Comparison of ENCODE assay signal across 25 cellular contexts in the genomic region with DNA sequence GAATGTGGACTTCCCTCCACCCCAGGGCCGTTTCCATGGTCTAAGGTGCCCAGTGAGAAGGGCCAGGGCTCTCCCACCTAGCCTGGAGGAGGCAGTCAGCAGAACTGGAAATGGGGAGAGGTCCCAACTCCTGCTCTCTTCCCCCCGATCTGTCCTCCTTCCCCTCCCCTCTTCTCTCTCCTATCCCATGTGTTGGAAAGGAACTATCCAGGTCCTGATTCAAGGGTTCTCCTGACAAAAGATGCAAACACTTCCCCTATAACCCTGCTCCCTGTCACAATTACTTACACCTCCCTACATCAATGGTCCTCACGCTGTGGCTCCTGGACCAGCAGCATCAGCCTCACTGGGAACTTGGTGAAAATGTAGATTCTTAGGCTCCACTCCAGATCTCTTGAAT. TPM values are rescaled to one million over a fixed set of nuclear protein-coding genes. Genes with fewer than 3 reads are reported as not detected.
DNase-seq lines count a peak whose midpoint lies in the region; ATAC-seq, FAIRE-seq and TF ChIP-seq lines count a peak whose summit lies in the region.
"Had no signal": no experiment of that assay in that cellular context is flagged by ENCODE, and none has a peak within 500 bp of the region (broad histone marks: within the 10 kb centered on the region; RNA-seq: fewer than 3 reads in every experiment).

No MANE protein-coding gene starts in this region.

- no peak overlapping the region for H3K4me3 ChIP-seq in HEK293 (ENCODE audit: low read depth, low read length)
- no peak overlapping the region for H3K4me3 ChIP-seq in K562
- H3K4me3 ChIP-seq: GM23248 had no signal

- peaks cover 9% of the 10 kb centered on the region; the same call in 1 of the 2 replicates for H4K20me1 ChIP-seq in K562 (replicated peaks; ENCODE audit: control insufficient read depth, insufficient read depth, low read length)

- 0 out of 4 replicates have a peak overlapping the region, but pooled peaks of 1 of the 2 experiments have one; percentile 43 for H3K9ac ChIP-seq in K562 (ENCODE audit: insufficient read depth in 1 of 2, low read depth in 2 of 2, low read length in 2 of 2)
- H3K9ac ChIP-seq: GM23248 had no signal

- peaks cover 0 to 4% of the 10 kb centered on the region in 2 experiments; a peak in 1 of 3 replicates for H3K36me3 ChIP-seq in HEK293 (ENCODE audit: control insufficient read depth in 2 of 2, insufficient read depth in 1 of 2, low read length in 2 of 2)
- H3K36me3 ChIP-seq in K562 (ENCODE audit: control insufficient read depth, insufficient read depth, low read length): no peaks in the 10 kb centered on the region

- no peak overlapping the region for H3K4me3 Mint-ChIP-seq in natural killer cell treated with Interleukin-12 subunit alpha and Interleukin-12 subunit beta and Interleukin-15 and Interleukin-18, amount 100 ng/mL, for 72 hours
- no peak overlapping the region for H3K4me3 Mint-ChIP-seq in natural killer cell
- no peak overlapping the region for H3K4me3 Mint-ChIP-seq in stimulated activated effector memory CD8-positive, alpha-beta T cell treated with anti-CD3 and anti-CD28 coated beads, Interleukin-12 subunit alpha, Interleukin-12 subunit beta, amount 100 ng/mL, for 72 hours
- H3K4me3 Mint-ChIP-seq: CD4-positive, CD25-positive, alpha-beta regulatory T cell; CD8-positive, alpha-beta T cell; H9; HFFc6 had no signal

- BruUV-seq in K562 (replicated peaks; lab: Mats Ljungman, UMichigan): no TSS peak

- TF ChIP-seq EP300 in K562 (IDR thresholded peaks at IDR 0.05; ENCODE audit: low read length): no peak

- H3K79me2 ChIP-seq in K562 (ENCODE audit: control insufficient read depth, insufficient read depth, low read length): no peaks in the 10 kb centered on the region

- H3K27me3 Mint-ChIP-seq in natural killer cell treated with Interleukin-12 subunit alpha and Interleukin-12 subunit beta and Interleukin-15 and Interleukin-18, amount 100 ng/mL, for 72 hours: no peaks in the 10 kb centered on the region
- no peaks in the 10 kb centered on the region for H3K27me3 Mint-ChIP-seq in natural killer cell (ENCODE audit: low read depth in 2 of 2)

- POLR2A ChIA-PET in HEK293 (lab: Yijun Ruan, JAX) (no interaction called here), K562 (lab: Yijun Ruan, JAX) (interaction anchor here (0.6 kb wide), 1 partner anchor 454 kb away, joined by 3 read pairs; no protein-coding TSS in a partner anchor)

- ATAC-seq in natural killer cell treated with Interleukin-12 subunit alpha and Interleukin-12 subunit beta and Interleukin-15 and Interleukin-18, amount 100 ng/mL, for 72 hours: no peak
- no peak for ATAC-seq in natural killer cell
- no peak for ATAC-seq in K562
- no peak for ATAC-seq in stimulated activated effector memory CD8-positive, alpha-beta T cell treated with anti-CD3 and anti-CD28 coated beads, Interleukin-12 subunit alpha, Interleukin-12 subunit beta, amount 100 ng/mL, for 72 hours
- no peak for ATAC-seq in HG03108 (IDR thresholded peaks at IDR 0.05; ENCODE audit: unreplicated experiment)
- ATAC-seq in Right ventricle myocardium inferior: no peak
- ATAC-seq in HG03139 (IDR thresholded peaks at IDR 0.05; ENCODE audit: unreplicated experiment): no peak
- ATAC-seq: CD8-positive, alpha-beta T cell; HCT116 had no signal

- DNase-seq in natural killer cell treated with Interleukin-12 subunit alpha and Interleukin-12 subunit beta and Interleukin-15 and Interleukin-18, amount 100 ng/mL, for 72 hours (ENCODE audit: low spot score): peak; percentile 16
- no peak for DNase-seq in natural killer cell
- no peak for DNase-seq in K562 (ENCODE audit: extremely low read depth in 1 of 4, low spot score in 3 of 4)
- no peak for DNase-seq in stimulated activated effector memory CD8-positive, alpha-beta T cell treated with anti-CD3 and anti-CD28 coated beads, Interleukin-12 subunit alpha, Interleukin-12 subunit beta, amount 100 ng/mL, for 72 hours (ENCODE audit: low spot score in 2 of 2)
- DNase-seq in Right ventricle myocardium inferior (ENCODE audit: missing footprints): no peak
- DNase-seq: C1 segment of cervical spinal cord; Caco-2; CD4-positive, CD25-positive, alpha-beta regulatory T cell; CD8-positive, alpha-beta T cell; DMS153; DND-41; GM23248; H9; HFFc6 had no signal

- H3K36me3 Mint-ChIP-seq in natural killer cell treated with Interleukin-12 subunit alpha and Interleukin-12 subunit beta and Interleukin-15 and Interleukin-18, amount 100 ng/mL, for 72 hours: no peaks in the 10 kb centered on the region
- H3K36me3 Mint-ChIP-seq in natural killer cell: no peaks in the 10 kb centered on the region
- no peaks in the 10 kb centered on the region for H3K36me3 Mint-ChIP-seq in stimulated activated effector memory CD8-positive, alpha-beta T cell treated with anti-CD3 and anti-CD28 coated beads, Interleukin-12 subunit alpha, Interleukin-12 subunit beta, amount 100 ng/mL, for 72 hours
- H3K36me3 Mint-ChIP-seq: CD4-positive, CD25-positive, alpha-beta regulatory T cell; CD8-positive, alpha-beta T cell had no signal

- in situ Hi-C loops in K562 (cut with MboI): no loop called here

- no peak for TF ChIP-seq POLR2A in K562 (conservative IDR thresholded peaks at IDR 0.05)

- CTCF ChIA-PET in HEK293 (lab: Yijun Ruan, JAX) (interaction anchor here (1.3 kb wide), 1 partner anchor 13 kb away, joined by 3 read pairs; no protein-coding TSS in a partner anchor), K562 (lab: Yijun Ruan, JAX; ENCODE audit: low intra/inter-chr PET ratio) (interaction anchor here (0.5 kb wide), 1 partner anchor 1746 kb away, joined by 3 read pairs; no protein-coding TSS in a partner anchor)

- H3K4me2 ChIP-seq in K562 (ENCODE audit: insufficient read depth, low read length): no peak overlapping the region

- no peak overlapping the region for H2AFZ ChIP-seq in K562 (ENCODE audit: low read depth, low read length)
- H2AFZ ChIP-seq: GM23248 had no signal

- H3K9me1 ChIP-seq in K562 (ENCODE audit: control insufficient read depth, insufficient read depth, low read length): peaks cover 4% of the 10 kb centered on the region

- TF ChIP-seq CTCF in natural killer cell (IDR thresholded peaks at IDR 0.05) (no peak), HEK293 (tag by site-specific recombination; IDR thresholded peaks at IDR 0.05) (no peak), K562 (IDR thresholded peaks at IDR 0.05 in 2 of 3, conservative IDR thresholded peaks at IDR 0.05 in 1 of 3; ENCODE audit: insufficient read depth in 2 of 3, low read depth in 1 of 3, low read length in 3 of 3) (no peak)

- peak; percentile 40 for FAIRE-seq in K562 (lab: Jason Lieb, UNC)
- FAIRE-seq: G401.6, GM12892, GM19239 had no signal

- intact Hi-C loops in natural killer cell (cut with micrococcal nuclease) (loop anchor here (5.0 kb wide), 1 partner anchor 117 kb away; no protein-coding TSS in a partner anchor), K562 (cut with micrococcal nuclease) (no loop called here), Right ventricle myocardium inferior (cut with DNase I) (no loop called here)

- H3K27me3 ChIP-seq in K562 (ENCODE audit: control insufficient read depth in 2 of 2, insufficient read depth in 2 of 2, low read length in 2 of 2): no peaks in the 10 kb centered on the region

- H3K4me1 ChIP-seq in HEK293 (ENCODE audit: control insufficient read depth, insufficient read depth, low read length) (0 out of 2 replicates have a peak, but pooled peaks cover 1% of the 10 kb centered on the region), K562 (replicated peaks in 1 of 2; ENCODE audit: control insufficient read depth in 2 of 2, insufficient read depth in 2 of 2, low read length in 2 of 2) (peaks cover 10 to 16% of the 10 kb centered on the region in 2 experiments; a peak in 4 of 5 replicates)
- H3K4me1 ChIP-seq: Caco-2 had no signal

- H3K9me3 ChIP-seq in HEK293 (ENCODE audit: control insufficient read depth, insufficient read depth, low read depth, low read length) (no peaks in the 10 kb centered on the region), K562 (replicated peaks; ENCODE audit: control insufficient read depth, insufficient read depth, low read depth, low read length) (no peaks in the 10 kb centered on the region)
- H3K9me3 ChIP-seq: Caco-2 had no signal

- peaks cover 3 to 4% of the 10 kb centered on the region in 2 donors for H3K4me1 Mint-ChIP-seq in natural killer cell treated with Interleukin-12 subunit alpha and Interleukin-12 subunit beta and Interleukin-15 and Interleukin-18, amount 100 ng/mL, for 72 hours (ENCODE audit: low read depth in 2 of 2)
- peaks cover 0 to 5% of the 10 kb centered on the region in 2 donors for H3K4me1 Mint-ChIP-seq in natural killer cell
- H3K4me1 Mint-ChIP-seq in stimulated activated effector memory CD8-positive, alpha-beta T cell treated with anti-CD3 and anti-CD28 coated beads, Interleukin-12 subunit alpha, Interleukin-12 subunit beta, amount 100 ng/mL, for 72 hours: peaks cover 16% of the 10 kb centered on the region

- no peak for TF ChIP-seq RAD21 in K562 (CRISPR knock-in tag; conservative IDR thresholded peaks at IDR 0.05 in 1 of 2, IDR thresholded peaks at IDR 0.05 in 1 of 2)

- no peaks in the 10 kb centered on the region for H3K9me3 Mint-ChIP-seq in natural killer cell treated with Interleukin-12 subunit alpha and Interleukin-12 subunit beta and Interleukin-15 and Interleukin-18, amount 100 ng/mL, for 72 hours
- no peaks in the 10 kb centered on the region for H3K9me3 Mint-ChIP-seq in natural killer cell
- no peaks in the 10 kb centered on the region for H3K9me3 Mint-ChIP-seq in stimulated activated effector memory CD8-positive, alpha-beta T cell treated with anti-CD3 and anti-CD28 coated beads, Interleukin-12 subunit alpha, Interleukin-12 subunit beta, amount 100 ng/mL, for 72 hours
- H3K9me3 Mint-ChIP-seq: CD4-positive, CD25-positive, alpha-beta regulatory T cell; CD8-positive, alpha-beta T cell; H9; HFFc6 had no signal

- WGBS in K562 (ENCODE audit: insufficient coverage, low coverage, missing lambda C conversion rate): 19% methylated on average over 3 of the region's 3 CpGs

- H3K27ac Mint-ChIP-seq in natural killer cell treated with Interleukin-12 subunit alpha and Interleukin-12 subunit beta and Interleukin-15 and Interleukin-18, amount 100 ng/mL, for 72 hours: no peak overlapping the region
- no peak overlapping the region for H3K27ac Mint-ChIP-seq in natural killer cell
- H3K27ac Mint-ChIP-seq in stimulated activated effector memory CD8-positive, alpha-beta T cell treated with anti-CD3 and anti-CD28 coated beads, Interleukin-12 subunit alpha, Interleukin-12 subunit beta, amount 100 ng/mL, for 72 hours: peak overlapping the region; percentile 15
- H3K27ac Mint-ChIP-seq: CD8-positive, alpha-beta T cell; HFFc6 had no signal

- H3K27ac ChIP-seq in HEK293 (ENCODE audit: extremely low read depth, low read depth, low read length) (no peak overlapping the region), K562 (ENCODE audit: extremely low read depth, low read depth, low read length) (no peak overlapping the region)
- H3K27ac ChIP-seq: GM23248 had no signal

RNA-seq across cellular contexts. Expression of a gene that starts 6.0 kb away (rescaled TPM):
- total RNA-seq in natural killer cell treated with Interleukin-12 subunit alpha and Interleukin-12 subunit beta and Interleukin-15 and Interleukin-18, amount 100 ng/mL, for 72 hours: 1 to 10 TPM in 1 of 2 donors, under 1 TPM in 1; 0.67 to 1.8 TPM
- total RNA-seq in natural killer cell: 1 to 10 TPM in 1 of 3 donors, under 1 TPM in 2; 0.25 to 1.5 (median 0.99) TPM
- total RNA-seq in K562 (2011; cell fraction: chromatin; rRNA removed; ENCODE audit: low replicate concordance): 3.8 and 11.9 TPM in 2 replicates
- total RNA-seq in K562 (2011; cell fraction: nucleolus; rRNA removed): 7.2 and 9.5 TPM in 2 replicates
- 8.9 and 12.3 TPM in 2 replicates for total RNA-seq in K562 (2011; cell fraction: nucleoplasm; rRNA removed)
- total RNA-seq in K562 (2014; rRNA removed): 22.4 and 33.3 TPM in 2 replicates
- 12.5 and 15.9 TPM in 2 replicates for total RNA-seq in K562 (2014; rRNA removed; fragmentation: Illumina TruSeq; extraction: Trizol)
- total RNA-seq in K562 (2015; rRNA removed; fragmentation: Illumina TruSeq; extraction: Trizol): 18.5 and 19.6 TPM in 2 replicates
- total RNA-seq in K562 (2021): 18.3 and 22.9 TPM in 2 replicates
- polyA plus RNA-seq in K562 (2011; rRNA removed): 37.4 and 38.2 TPM in 2 replicates
- 28.4 and 32.0 TPM in 2 replicates for polyA plus RNA-seq in K562 (2011; cell fraction: cytosol; rRNA removed)
- polyA plus RNA-seq in K562 (2011; cell fraction: nucleus; rRNA removed): 12.9 and 15.3 TPM in 2 replicates
- 19.3 and 45.7 TPM in 2 replicates for polyA plus RNA-seq in K562 (2012)
- polyA plus RNA-seq in K562 (2014; fragmentation: Illumina TruSeq; extraction: Trizol): 27.3 and 32.7 TPM in 2 replicates
- polyA plus RNA-seq in K562 (2014; fragmentation: Nextera tagmentation; extraction: Ambion mirVana): 1 to 10 TPM; 1.5 to 2.0 TPM
- 19.4 and 26.5 TPM in 2 replicates for polyA plus RNA-seq in K562 (2014; rRNA removed)
- polyA minus RNA-seq in K562 (2011; rRNA and poly(A)+ RNA removed): 42.4 and 47.1 TPM in 2 replicates
- polyA minus RNA-seq in K562 (2011; cell fraction: cytosol; rRNA and poly(A)+ RNA removed): 15.1 and 20.0 TPM in 2 replicates
- polyA minus RNA-seq in K562 (2011; cell fraction: nucleus; rRNA and poly(A)+ RNA removed): 3.0 and 4.3 TPM in 2 replicates
- total RNA-seq in Right ventricle myocardium inferior: 21.2 TPM

RNA-seq across cellular contexts. Expression of a gene that starts 23.9 kb away (rescaled TPM):
- 100 to 1,000 TPM; 135 to 169 TPM for total RNA-seq in natural killer cell treated with Interleukin-12 subunit alpha and Interleukin-12 subunit beta and Interleukin-15 and Interleukin-18, amount 100 ng/mL, for 72 hours
- 10 to 100 TPM; 43.5 to 55.1 (median 53.3) TPM for total RNA-seq in natural killer cell
- total RNA-seq in K562 (2011; cell fraction: chromatin; rRNA removed; ENCODE audit: low replicate concordance): 51.1 and 92.3 TPM in 2 replicates
- total RNA-seq in K562 (2011; cell fraction: nucleolus; rRNA removed): 31.0 and 36.2 TPM in 2 replicates
- 56.6 and 86.7 TPM in 2 replicates for total RNA-seq in K562 (2011; cell fraction: nucleoplasm; rRNA removed)
- total RNA-seq in K562 (2014; rRNA removed): 37.4 and 56.3 TPM in 2 replicates
- total RNA-seq in K562 (2014; rRNA removed; fragmentation: Illumina TruSeq; extraction: Trizol): 94.5 and 101 TPM in 2 replicates
- total RNA-seq in K562 (2015; rRNA removed; fragmentation: Illumina TruSeq; extraction: Trizol): 77.4 and 87.2 TPM in 2 replicates
- total RNA-seq in K562 (2021): 130 and 131 TPM in 2 replicates
- polyA plus RNA-seq in K562 (2011; rRNA removed): 88.5 and 115 TPM in 2 replicates
- 27.8 and 86.0 TPM in 2 replicates for polyA plus RNA-seq in K562 (2011; cell fraction: cytosol; rRNA removed)
- polyA plus RNA-seq in K562 (2011; cell fraction: nucleus; rRNA removed): 44.5 and 59.2 TPM in 2 replicates
- polyA plus RNA-seq in K562 (2012): 66.8 and 116 TPM in 2 replicates
- 107 and 116 TPM in 2 replicates for polyA plus RNA-seq in K562 (2014; fragmentation: Illumina TruSeq; extraction: Trizol)
- polyA plus RNA-seq in K562 (2014; fragmentation: Nextera tagmentation; extraction: Ambion mirVana): 100 to 1,000 TPM; 190 to 249 TPM
- polyA plus RNA-seq in K562 (2014; rRNA removed): 70.0 and 86.7 TPM in 2 replicates
- 169 and 205 TPM in 2 replicates for polyA minus RNA-seq in K562 (2011; rRNA and poly(A)+ RNA removed)
- 64.1 and 74.0 TPM in 2 replicates for polyA minus RNA-seq in K562 (2011; cell fraction: cytosol; rRNA and poly(A)+ RNA removed)
- polyA minus RNA-seq in K562 (2011; cell fraction: nucleus; rRNA and poly(A)+ RNA removed): 15.1 and 38.0 TPM in 2 replicates
- total RNA-seq in Right ventricle myocardium inferior: 425 TPM

RNA-seq across cellular contexts. Expression of a gene that starts 32.9 kb away (rescaled TPM):
- not detected for total RNA-seq in natural killer cell treated with Interleukin-12 subunit alpha and Interleukin-12 subunit beta and Interleukin-15 and Interleukin-18, amount 100 ng/mL, for 72 hours
- total RNA-seq in natural killer cell (not detected), K562 (2014; rRNA removed) (not detected in 2 replicates), K562 (2014; rRNA removed; fragmentation: Illumina TruSeq; extraction: Trizol) (not detected in 2 replicates), K562 (2015; rRNA removed; fragmentation: Illumina TruSeq; extraction: Trizol) (not detected in 2 replicates), K562 (2021) (not detected in 2 replicates), Right ventricle myocardium inferior (not detected)
- total RNA-seq in K562 (2011; cell fraction: chromatin; rRNA removed; ENCODE audit: low replicate concordance): not detected in 2 replicates
- not detected in 2 replicates for total RNA-seq in K562 (2011; cell fraction: nucleolus; rRNA removed)
- total RNA-seq in K562 (2011; cell fraction: nucleoplasm; rRNA removed): not detected in 2 replicates
- polyA plus RNA-seq in K562 (2011; rRNA removed) (not detected in 2 replicates), K562 (2014; fragmentation: Illumina TruSeq; extraction: Trizol) (not detected in 2 replicates), K562 (2014; fragmentation: Nextera tagmentation; extraction: Ambion mirVana) (not detected), K562 (2014; rRNA removed) (not detected in 2 replicates)
- polyA plus RNA-seq in K562 (2011; cell fraction: cytosol; rRNA removed): not detected in 2 replicates
- polyA plus RNA-seq in K562 (2011; cell fraction: nucleus; rRNA removed): not detected in 2 replicates
- 0.10 and 0.19 TPM in 2 replicates for polyA plus RNA-seq in K562 (2012)
- polyA minus RNA-seq in K562 (2011; rRNA and poly(A)+ RNA removed): not detected in 2 replicates
- not detected in 2 replicates for polyA minus RNA-seq in K562 (2011; cell fraction: cytosol; rRNA and poly(A)+ RNA removed)
- polyA minus RNA-seq in K562 (2011; cell fraction: nucleus; rRNA and poly(A)+ RNA removed): not detected in 2 replicates
- total RNA-seq: A172; A673; Caco-2; CD4-positive, CD25-positive, alpha-beta regulatory T cell; CD8-positive, alpha-beta T cell; GM23248; H4; H9; HFFc6 had no signal
- polyA plus RNA-seq: BJ, GM23248 had no signal

RNA-seq across cellular contexts. Expression of a gene that starts 47.8 kb away (rescaled TPM):
- total RNA-seq in natural killer cell treated with Interleukin-12 subunit alpha and Interleukin-12 subunit beta and Interleukin-15 and Interleukin-18, amount 100 ng/mL, for 72 hours: 10 to 100 TPM; 54.1 to 97.0 TPM
- total RNA-seq in natural killer cell (10 to 100 TPM; 54.0 to 83.5 (median 56.7) TPM), K562 (2014; rRNA removed) (5.1 and 6.2 TPM in 2 replicates), K562 (2014; rRNA removed; fragmentation: Illumina TruSeq; extraction: Trizol) (8.9 and 9.3 TPM in 2 replicates), K562 (2015; rRNA removed; fragmentation: Illumina TruSeq; extraction: Trizol) (7.8 and 8.9 TPM in 2 replicates), K562 (2021) (10.1 and 10.7 TPM in 2 replicates), Right ventricle myocardium inferior (12.2 TPM)
- 51.5 and 55.8 TPM in 2 replicates for total RNA-seq in K562 (2011; cell fraction: chromatin; rRNA removed; ENCODE audit: low replicate concordance)
- 24.0 and 27.9 TPM in 2 replicates for total RNA-seq in K562 (2011; cell fraction: nucleolus; rRNA removed)
- 23.0 and 24.5 TPM in 2 replicates for total RNA-seq in K562 (2011; cell fraction: nucleoplasm; rRNA removed)
- polyA plus RNA-seq in K562 (2011; rRNA removed) (13.7 and 16.3 TPM in 2 replicates), K562 (2014; fragmentation: Illumina TruSeq; extraction: Trizol) (7.7 and 9.2 TPM in 2 replicates), K562 (2014; fragmentation: Nextera tagmentation; extraction: Ambion mirVana) (under 1 TPM; 0.15 to 0.48 TPM), K562 (2014; rRNA removed) (6.5 and 6.9 TPM in 2 replicates)
- 9.0 and 12.5 TPM in 2 replicates for polyA plus RNA-seq in K562 (2011; cell fraction: cytosol; rRNA removed)
- 28.9 and 35.0 TPM in 2 replicates for polyA plus RNA-seq in K562 (2011; cell fraction: nucleus; rRNA removed)
- 5.8 and 15.9 TPM in 2 replicates for polyA plus RNA-seq in K562 (2012)
- 10.0 and 13.7 TPM in 2 replicates for polyA minus RNA-seq in K562 (2011; rRNA and poly(A)+ RNA removed)
- polyA minus RNA-seq in K562 (2011; cell fraction: cytosol; rRNA and poly(A)+ RNA removed): 5.5 and 8.6 TPM in 2 replicates
- 7.5 and 11.8 TPM in 2 replicates for polyA minus RNA-seq in K562 (2011; cell fraction: nucleus; rRNA and poly(A)+ RNA removed)
